In genomic region chr11:66344550-66345315, GRCh38 we compare ENCODE assay signal across 8 cellular contexts. TPM values are rescaled to one million over a fixed set of nuclear protein-coding genes. Genes with fewer than 3 reads are reported as not detected.
DNase-seq lines count a peak whose midpoint lies in the region; ATAC-seq and TF ChIP-seq lines count a peak whose summit lies in the region.

Gene BRMS1, minus strand, starts transcription at chr11:66345104. Its CDS starts 2,870 bp downstream, at chr11:66342234.

- H3K4me1 ChIP-seq in OCI-LY1 (ENCODE audit: insufficient read depth, low read length, severe bottlenecking): peaks cover 43% of the 10 kb centered on the region

- DNase-seq in Caki2 (ENCODE audit: low read depth) (peak; percentile 85), HuH-7 (ENCODE audit: low spot score) (peak; percentile 100), endothelial cell (ENCODE audit: low spot score) (peak; percentile 92), mesothelial cell of epicardium (ENCODE audit: low spot score in 2 of 2, unreplicated experiment in 2 of 2) (peak; percentile 94 to 98)
- DNase-seq in activated CD8-positive, alpha-beta memory T cell treated with anti-CD3 and anti-CD28 coated beads, Interleukin-2, amount 50 U/mL, for 4 hours: peak; percentile 98
- DNase-seq in stimulated activated CD8-positive, alpha-beta memory T cell treated with anti-CD3 and anti-CD28 coated beads, Interleukin-15, amount 100 ng/mL, for 4 hours (ENCODE audit: low read depth in 2 of 2): peak; percentile 87 to 93

- ATAC-seq in GM21423 (IDR thresholded peaks at IDR 0.05; ENCODE audit: unreplicated experiment): peak; percentile 69

- peak within 1 kb of the TSS; percentile 91 for H3K4me2 ChIP-seq in OCI-LY1 (ENCODE audit: low read length)

- peak within 1 kb of the TSS; percentile 98 for H3K4me3 Mint-ChIP-seq in endothelial cell (ENCODE audit: unreplicated experiment)
- peak within 1 kb of the TSS; percentile 96 for H3K4me3 Mint-ChIP-seq in mesothelial cell of epicardium

- peaks cover 17% of the 10 kb centered on the region for H3K27me3 Mint-ChIP-seq in endothelial cell (ENCODE audit: unreplicated experiment)
- peaks cover 2% of the 10 kb centered on the region for H3K27me3 Mint-ChIP-seq in mesothelial cell of epicardium (ENCODE audit: low read depth)

- no peak within 1 kb of the TSS for H2AFZ ChIP-seq in OCI-LY1 (ENCODE audit: low read length)

- TF ChIP-seq CTCF in OCI-LY1 (IDR thresholded peaks at IDR 0.05; ENCODE audit: low read length) (no peak), endothelial cell (IDR thresholded peaks at IDR 0.05; ENCODE audit: unreplicated experiment) (no peak), mesothelial cell of epicardium (IDR thresholded peaks at IDR 0.05; ENCODE audit: unreplicated experiment) (no peak)

- H3K4me3 ChIP-seq in OCI-LY1 (ENCODE audit: low read depth, low read length, poor library complexity, severe bottlenecking): peak within 1 kb of the TSS; percentile 96

- H3K9me3 ChIP-seq in OCI-LY1 (ENCODE audit: low read length): no peaks in the 10 kb centered on the region

- H3K27me3 ChIP-seq in OCI-LY1 (ENCODE audit: insufficient read depth, low read length): no peaks in the 10 kb centered on the region

- H3K36me3 ChIP-seq in OCI-LY1 (ENCODE audit: insufficient read depth, low read length): peaks cover 22% of the 10 kb centered on the region; the same call in 1 of the 2 replicates

- peak within 1 kb of the TSS; percentile 83 for H3K9ac ChIP-seq in OCI-LY1 (ENCODE audit: low read length)

- H3K79me2 ChIP-seq in OCI-LY1 (ENCODE audit: insufficient read depth, low read length): peaks cover 9% of the 10 kb centered on the region

- peak within 1 kb of the TSS; percentile 84 for H3K27ac Mint-ChIP-seq in endothelial cell (ENCODE audit: unreplicated experiment)
- peak within 1 kb of the TSS; percentile 97 for H3K27ac Mint-ChIP-seq in mesothelial cell of epicardium

- H4K20me1 ChIP-seq in OCI-LY1 (ENCODE audit: insufficient read depth, low read length): no peaks in the 10 kb centered on the region

- H3K9me3 Mint-ChIP-seq in endothelial cell (ENCODE audit: unreplicated experiment) (no peaks in the 10 kb centered on the region), mesothelial cell of epicardium (no peaks in the 10 kb centered on the region)

- H3F3A ChIP-seq in OCI-LY1 (ENCODE audit: insufficient read depth, low read length): 0 out of 2 replicates have a peak, but pooled peaks cover 4% of the 10 kb centered on the region

- in situ Hi-C loops in Caki2 (cut with HindIII; ENCODE audit: low pct_unique_long_range_greater_than_20kb, low sequenced_read_pairs): no loop called here

- H3K9me2 ChIP-seq in OCI-LY1 (ENCODE audit: low read depth, low read length): no peaks in the 10 kb centered on the region

- peak within 1 kb of the TSS; percentile 69 for H3K27ac ChIP-seq in OCI-LY1 (ENCODE audit: low read depth, low read length, poor library complexity, severe bottlenecking)

- H3K4me1 Mint-ChIP-seq in endothelial cell (ENCODE audit: unreplicated experiment) (peaks cover 22% of the 10 kb centered on the region), mesothelial cell of epicardium (peaks cover 48% of the 10 kb centered on the region)

- H3K36me3 Mint-ChIP-seq in endothelial cell (ENCODE audit: low read depth, unreplicated experiment) (peaks cover 22% of the 10 kb centered on the region), mesothelial cell of epicardium (peaks cover 2% of the 10 kb centered on the region)

RNA-seq across cellular contexts. Expression of gene BRMS1, which starts in this region (rescaled TPM):
- 80.0 and 85.9 TPM in 2 replicates for total RNA-seq in Caki2 (2014; rRNA removed; shearing (Covaris generic); ENCODE audit: low replicate concordance)
- 38.4 TPM for total RNA-seq in endothelial cell (ENCODE audit: unreplicated experiment)
- 25.0 to 27.1 TPM (median 26.5 TPM) in 3 replicates for total RNA-seq in mesothelial cell of epicardium

Comparison
In these comparisons a context has a peak if more than half of its experiments do, and no peak if none do; other contexts are left out.
1. Peak in every context shown above with its lines: DNase-seq, ATAC-seq, H3K4me3 ChIP-seq and H3K27ac ChIP-seq.